19 cellular contexts compared by ENCODE assay signal in the genomic region with DNA sequence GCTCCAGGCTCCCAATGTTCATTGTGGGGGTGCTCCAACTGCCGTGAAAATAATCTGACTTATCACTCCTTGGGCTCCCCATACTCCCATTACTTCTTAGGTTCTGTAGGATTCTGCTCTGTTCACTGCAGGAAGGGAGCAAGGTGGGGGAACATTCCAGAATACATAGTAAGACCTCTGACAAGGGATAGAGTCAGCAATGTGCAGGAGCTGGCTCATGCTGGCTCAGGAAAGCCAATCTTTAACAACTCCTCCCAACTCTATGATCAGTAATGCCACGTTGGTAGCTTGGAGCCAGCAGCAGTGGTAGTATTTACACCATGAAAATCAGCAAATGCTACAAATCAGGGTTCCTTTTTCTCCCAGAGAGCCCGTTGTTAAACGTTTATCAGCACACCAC. TPM values are rescaled to one million over a fixed set of nuclear protein-coding genes. Genes with fewer than 3 reads are reported as not detected.
DNase-seq lines count a peak whose midpoint lies in the region; ATAC-seq and TF ChIP-seq lines count a peak whose summit lies in the region.
"Had no signal": no experiment of that assay in that cellular context is flagged by ENCODE, and none has a peak within 500 bp of the region (broad histone marks: within the 10 kb centered on the region; RNA-seq: fewer than 3 reads in every experiment).

No MANE protein-coding gene starts in this region.

- ATAC-seq in left cardiac atrium: no peak
- ATAC-seq: Panc1; stimulated activated effector memory CD8-positive, alpha-beta T cell treated with anti-CD3 and anti-CD28 coated beads, Interleukin-12 subunit alpha, Interleukin-12 subunit beta, amount 100 ng/mL, for 72 hours; T-cell; upper lobe of right lung had no signal

- no peak for TF ChIP-seq CTCF in epithelial cell of proximal tubule (conservative IDR thresholded peaks at IDR 0.05; ENCODE audit: low read depth, low read length)
- no peak for TF ChIP-seq CTCF in GM10266 (IDR thresholded peaks at IDR 0.05; ENCODE audit: control insufficient read depth, insufficient read depth, low read depth, missing control alignments)

- H3K4me3 ChIP-seq in epithelial cell of proximal tubule (ENCODE audit: low read depth, low read length): no peak overlapping the region
- H3K4me3 ChIP-seq: sigmoid colon, upper lobe of right lung had no signal

- intact Hi-C loops in left cardiac atrium (cut with DNase I): no loop called here

- DNase-seq in EH (ENCODE audit: low read depth) (peak; percentile 55), NCI-H226 (peak; percentile 8), epithelial cell of proximal tubule (ENCODE audit: low read depth) (peak; percentile 35), non-pigmented ciliary epithelial cell (ENCODE audit: low read depth) (peak; percentile 24), GM10266 (ENCODE audit: extremely low spot score) (no peak), left cardiac atrium (no peak), RPMI8226 (no peak)
- DNase-seq: activated B cell treated with CpG ODN at 0.5 μM for 24 hours; activated gamma-delta T cell; CD4-positive, CD25-positive, alpha-beta regulatory T cell; effector CD4-positive, alpha-beta T cell; MM.1S; NCI-H1930; nucleus accumbens; sigmoid colon; T-cell; upper lobe of right lung had no signal

RNA-seq across cellular contexts. Expression of gene FECH, which starts 44.4 kb away (rescaled TPM):
- 28.7 and 43.1 TPM in 2 replicates for total RNA-seq in epithelial cell of proximal tubule
- total RNA-seq in left cardiac atrium: 10 to 100 TPM; 20.8 to 25.2 TPM

Comparison
In these comparisons a context has a peak if more than half of its experiments do, and no peak if none do; other contexts are left out.
1. DNase-seq: peak in EH (single experiment), NCI-H226 (single experiment), epithelial cell of proximal tubule (single experiment) and non-pigmented ciliary epithelial cell (single experiment); none in GM10266 (single experiment), left cardiac atrium (single experiment) and RPMI8226 (single experiment).